Comparison of ENCODE assay signal across 15 cellular contexts in the genomic region with DNA sequence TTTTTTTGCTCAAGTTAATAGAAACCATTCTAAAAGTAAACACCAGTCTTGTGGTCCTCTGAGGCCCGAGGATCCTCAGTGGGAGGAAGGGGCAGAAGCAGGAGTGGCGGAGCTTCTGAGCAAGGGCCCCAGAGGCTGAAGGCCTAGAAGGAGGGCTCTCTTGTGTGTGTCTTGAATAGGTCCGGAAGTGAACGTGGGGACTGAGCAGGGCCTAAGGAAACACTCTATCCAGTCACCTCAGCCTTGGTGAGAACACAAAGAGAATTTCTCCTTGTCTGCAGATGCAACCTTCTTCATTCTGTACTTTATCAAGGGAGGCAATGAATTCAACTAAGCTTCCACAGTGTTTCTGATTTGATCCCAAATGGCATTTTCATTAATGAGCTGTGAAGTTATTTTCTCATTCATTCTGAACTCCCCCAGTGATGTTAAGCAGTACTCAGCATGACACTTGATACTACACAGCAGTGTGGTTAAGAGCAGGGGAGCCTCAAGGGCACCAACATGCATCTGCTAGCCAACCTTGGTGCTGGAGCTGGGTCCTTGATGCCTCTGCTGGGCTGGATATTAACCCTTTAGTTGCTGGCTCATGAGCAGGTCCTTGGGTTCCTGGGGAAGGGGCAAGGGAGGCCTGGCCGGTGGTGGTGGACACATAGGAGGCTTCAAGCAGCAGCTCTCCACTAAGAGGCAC.
DNase-seq lines count a peak whose midpoint lies in the region; ATAC-seq, FAIRE-seq and TF ChIP-seq lines count a peak whose summit lies in the region.
"Had no signal": no experiment of that assay in that cellular context is flagged by ENCODE, and none has a peak within 500 bp of the region (broad histone marks: within the 10 kb centered on the region; RNA-seq: fewer than 3 reads in every experiment).

No MANE protein-coding gene starts in this region.

- H3K36me3 Mint-ChIP-seq in neural crest cell (ENCODE audit: low read depth), result no peaks in the 10 kb centered on the region

- peaks cover 2 to 4% of the 10 kb centered on the region in 2 experiments for H3K36me3 ChIP-seq in GM12878 (ENCODE audit: control insufficient read depth in 2 of 2, insufficient read depth in 2 of 2, low read length in 1 of 2)
- H3K36me3 ChIP-seq: esophagus muscularis mucosa, vagina had no signal

- no peak overlapping the region for H3K4me3 Mint-ChIP-seq in neural crest cell

- no peak overlapping the region for H3K4me3 ChIP-seq in GM12878
- H3K4me3 ChIP-seq: esophagus muscularis mucosa, vagina had no signal

- no peak overlapping the region for H3K4me2 ChIP-seq in GM12878 (ENCODE audit: control insufficient read depth, insufficient read depth)

- SMC1A ChIA-PET in GM12878 (lab: Charles Lee; ENCODE audit: uncharacterized antibody, unreplicated experiment), result interaction anchor here (0.6 to 6.2 kb wide), 18 partner anchors 10 to 424 kb away, joined by 3 to 90 read pairs (median 4); no protein-coding TSS in a partner anchor

- POLR2A ChIA-PET in GM12878 (lab: Charles Lee), result interaction anchor here (0.5 to 9.0 kb wide), 5 partner anchors 8 to 77 kb away, joined by 3 to 51 read pairs (median 6); no protein-coding TSS in a partner anchor

- TF ChIP-seq EP300 in GM12878 (IDR thresholded peaks at IDR 0.05; ENCODE audit: borderline replicate concordance in 1 of 2, control insufficient read depth in 1 of 2, low read depth in 2 of 2, low read length in 2 of 2), result no peak

- DNase-seq in GM12891 (ENCODE audit: insufficient read length, low spot score) (no peak), NCI-H2029 (lab: John Stamatoyannopoulos, UW) (peak; percentile 25), GM12878 (ENCODE audit: low read depth, low spot score) (no peak), neural crest cell (ENCODE audit: low read depth, low spot score) (no peak), NCI-H146 treated with DMSO at 0.1 percent for 48 hours (lab: John Stamatoyannopoulos, UW; ENCODE audit: unreplicated experiment) (no peak), posterior vena cava (ENCODE audit: low spot score) (no peak), OCI-M2 (lab: John Stamatoyannopoulos, UW; ENCODE audit: unreplicated experiment) (no peak)
- DNase-seq: activated CD4-positive, alpha-beta T cell treated with anti-CD3 and anti-CD28 coated beads, Interleukin-2, amount 50 U/mL, for 48 hours; activated gamma-delta T cell; caudate nucleus; KG1; NCI-H748 treated with DMSO at 0.1 percent for 48 hours had no signal

- no peak overlapping the region for H2AFZ ChIP-seq in GM12878 (ENCODE audit: control insufficient read depth, low read depth, low read length)

- peak overlapping the region; percentile 5 for H3K27ac Mint-ChIP-seq in neural crest cell (ENCODE audit: unreplicated experiment)

- no peak for TF ChIP-seq RAD21 in GM12878 (IDR thresholded peaks at IDR 0.05; ENCODE audit: insufficient read depth, low read depth, low read length)

- RAD21 ChIA-PET in GM12878 (lab: Charles Lee; ENCODE audit: unreplicated experiment), result interaction anchor here (0.7 to 4.6 kb wide), 10 partner anchors 9 to 240 kb away, joined by 3 to 28 read pairs (median 6); no protein-coding TSS in a partner anchor

- no peaks in the 10 kb centered on the region for H4K20me1 ChIP-seq in GM12878 (ENCODE audit: control insufficient read depth, insufficient read depth)

- peaks cover 58% of the 10 kb centered on the region for H3K4me1 ChIP-seq in GM12878 (ENCODE audit: control insufficient read depth, insufficient read depth, low read length)
- H3K4me1 ChIP-seq: esophagus muscularis mucosa, vagina had no signal

- no peak overlapping the region for H3K9ac ChIP-seq in GM12878 (ENCODE audit: control insufficient read depth, insufficient read depth, low read length)

- CTCF ChIA-PET in GM12878 (lab: Yijun Ruan, JAX), result interaction anchor here (1.2 to 3.9 kb wide), 6 partner anchors 11 to 155 kb away, joined by 3 to 28 read pairs (median 4); no protein-coding TSS in a partner anchor

- peak; percentile 58 for FAIRE-seq in GM12891 (lab: Jason Lieb, UNC)
- FAIRE-seq in GM12878 (lab: Jason Lieb, UNC), result no peak

- no peaks in the 10 kb centered on the region for H3K9me3 ChIP-seq in GM12878 (replicated peaks; ENCODE audit: control insufficient read depth, insufficient read depth, low read length)
- H3K9me3 ChIP-seq: esophagus muscularis mucosa, vagina had no signal

- WGBS in GM12878 (ENCODE audit: insufficient coverage, insufficient replicate concordance, low lambda C conversion rate, missing lambda C conversion rate), result 84% methylated on average over 5 of the region's 5 CpGs

- no TSS peak for BruUV-seq in GM12878 (replicated peaks; lab: Mats Ljungman, UMichigan)

- H3K27ac ChIP-seq in GM12878 (ENCODE audit: control insufficient read depth, insufficient read depth), result peak overlapping the region; percentile 50
- H3K27ac ChIP-seq: esophagus muscularis mucosa, vagina had no signal

- H3K4me1 Mint-ChIP-seq in neural crest cell, result peaks cover 3% of the 10 kb centered on the region

- H3K9me3 Mint-ChIP-seq in neural crest cell, result peaks cover 2% of the 10 kb centered on the region

- H3K27me3 Mint-ChIP-seq in neural crest cell (ENCODE audit: low read depth), result no peaks in the 10 kb centered on the region

- ATAC-seq in GM12878, result peak; percentile 53
- no peak for ATAC-seq in HG03025 (IDR thresholded peaks at IDR 0.05; ENCODE audit: low FRiP score, unreplicated experiment)

- in situ Hi-C loops in GM12878 (cut with MboI), result no loop called here

- TF ChIP-seq CTCF in GM12878 (IDR thresholded peaks at IDR 0.05 in 2 of 3, conservative IDR thresholded peaks at IDR 0.05 in 1 of 3; ENCODE audit: control insufficient read depth in 2 of 3, extremely low read depth in 1 of 3, insufficient read depth in 1 of 3, low read depth in 3 of 3, low read length in 3 of 3) (no peak), neural crest cell (conservative IDR thresholded peaks at IDR 0.05) (no peak)

- H3K79me2 ChIP-seq in GM12878 (ENCODE audit: control insufficient read depth, insufficient read depth, low read length), result peaks cover 85% of the 10 kb centered on the region

- TF ChIP-seq POLR2A in GM12891 (IDR thresholded peaks at IDR 0.05; ENCODE audit: low read depth, low read length) (no peak), GM12878 (IDR thresholded peaks at IDR 0.05; ENCODE audit: low read depth, low read length) (no peak)

- H3K27me3 ChIP-seq in GM12878 (replicated peaks in 1 of 2; ENCODE audit: control insufficient read depth in 2 of 2, insufficient read depth in 2 of 2, low read length in 1 of 2), result no peaks in the 10 kb centered on the region
- H3K27me3 ChIP-seq: esophagus muscularis mucosa, vagina had no signal

- intact Hi-C loops in GM12878 (cut with micrococcal nuclease; ENCODE audit: unreplicated experiment), result loop anchor here (5.0 kb wide), 1 partner anchor 57 kb away; no protein-coding TSS in a partner anchor
- intact Hi-C loops in posterior vena cava (cut with DNase I), result no loop called here

TF ChIP-seq in GM12891, 5 proteins besides CTCF, POLR2A, EP300 and RAD21:
- TF ChIP-seq TAF1 (IDR thresholded peaks at IDR 0.05; ENCODE audit: low read depth, low read length) (no peak), PAX5 (IDR thresholded peaks at IDR 0.05; ENCODE audit: insufficient read depth, low read length, severe bottlenecking) (no peak), SPI1 (IDR thresholded peaks at IDR 0.05; ENCODE audit: low read depth, low read length) (no peak), POU2F2 (IDR thresholded peaks at IDR 0.05; ENCODE audit: low read depth, low read length) (no peak), POLR2AphosphoS5 (IDR thresholded peaks at IDR 0.05; ENCODE audit: low read depth, low read length) (no peak)

TF ChIP-seq in GM12878, 131 proteins besides CTCF, POLR2A, EP300 and RAD21:
- TF ChIP-seq RUNX3 (IDR thresholded peaks at IDR 0.05; ENCODE audit: low read length), result peak; percentile 36; the same call in 1 of the 2 replicates
- no peak for TF ChIP-seq RBBP5 (conservative IDR thresholded peaks at IDR 0.05)
- 0 out of 2 replicates have a peak, but pooled peaks have one; percentile 14 for TF ChIP-seq CREM (IDR thresholded peaks at IDR 0.05; ENCODE audit: low read depth)
- TF ChIP-seq NFIC (IDR thresholded peaks at IDR 0.05; ENCODE audit: low read depth, low read length), result no peak
- no peak for TF ChIP-seq ESRRA (IDR thresholded peaks at IDR 0.05; ENCODE audit: low read length)
